Comparison of ENCODE assay signal across 1 cellular context in the genomic region with DNA sequence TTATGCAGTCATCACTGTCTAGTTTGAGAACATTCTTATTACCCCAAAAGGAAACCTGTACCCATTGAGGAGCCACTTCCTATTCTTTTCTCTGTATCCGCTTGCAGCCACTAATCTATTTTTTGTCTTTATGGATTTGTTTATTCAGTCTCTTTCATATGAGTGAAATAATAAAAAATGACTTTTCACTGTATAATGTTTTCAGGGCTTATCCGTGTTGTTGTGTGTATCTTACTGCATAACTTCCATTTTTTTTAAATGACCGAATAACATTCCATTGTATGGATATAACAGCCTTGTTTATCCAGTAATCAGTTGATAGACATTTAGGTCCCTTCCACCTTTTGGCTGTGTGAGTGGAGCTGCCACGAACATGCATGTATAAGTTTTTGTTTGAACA.
TF ChIP-seq lines count a peak whose summit lies in the region.

No MANE protein-coding gene starts in this region.

TF ChIP-seq in IMR-90, 13 proteins besides CTCF, POLR2A, EP300 and RAD21 (continued from another document):
- TF ChIP-seq, protein P1, sequence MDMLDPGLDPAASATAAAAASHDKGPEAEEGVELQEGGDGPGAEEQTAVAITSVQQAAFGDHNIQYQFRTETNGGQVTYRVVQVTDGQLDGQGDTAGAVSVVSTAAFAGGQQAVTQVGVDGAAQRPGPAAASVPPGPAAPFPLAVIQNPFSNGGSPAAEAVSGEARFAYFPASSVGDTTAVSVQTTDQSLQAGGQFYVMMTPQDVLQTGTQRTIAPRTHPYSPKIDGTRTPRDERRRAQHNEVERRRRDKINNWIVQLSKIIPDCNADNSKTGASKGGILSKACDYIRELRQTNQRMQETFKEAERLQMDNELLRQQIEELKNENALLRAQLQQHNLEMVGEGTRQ (IDR thresholded peaks at IDR 0.05; ENCODE audit: low read depth, low read length) = no peak
- TF ChIP-seq SMC3 (IDR thresholded peaks at IDR 0.05; ENCODE audit: low read depth, low read length) = no peak
- TF ChIP-seq MAFK (IDR thresholded peaks at IDR 0.05; ENCODE audit: low read depth, low read length) = no peak
